In the genomic region with DNA sequence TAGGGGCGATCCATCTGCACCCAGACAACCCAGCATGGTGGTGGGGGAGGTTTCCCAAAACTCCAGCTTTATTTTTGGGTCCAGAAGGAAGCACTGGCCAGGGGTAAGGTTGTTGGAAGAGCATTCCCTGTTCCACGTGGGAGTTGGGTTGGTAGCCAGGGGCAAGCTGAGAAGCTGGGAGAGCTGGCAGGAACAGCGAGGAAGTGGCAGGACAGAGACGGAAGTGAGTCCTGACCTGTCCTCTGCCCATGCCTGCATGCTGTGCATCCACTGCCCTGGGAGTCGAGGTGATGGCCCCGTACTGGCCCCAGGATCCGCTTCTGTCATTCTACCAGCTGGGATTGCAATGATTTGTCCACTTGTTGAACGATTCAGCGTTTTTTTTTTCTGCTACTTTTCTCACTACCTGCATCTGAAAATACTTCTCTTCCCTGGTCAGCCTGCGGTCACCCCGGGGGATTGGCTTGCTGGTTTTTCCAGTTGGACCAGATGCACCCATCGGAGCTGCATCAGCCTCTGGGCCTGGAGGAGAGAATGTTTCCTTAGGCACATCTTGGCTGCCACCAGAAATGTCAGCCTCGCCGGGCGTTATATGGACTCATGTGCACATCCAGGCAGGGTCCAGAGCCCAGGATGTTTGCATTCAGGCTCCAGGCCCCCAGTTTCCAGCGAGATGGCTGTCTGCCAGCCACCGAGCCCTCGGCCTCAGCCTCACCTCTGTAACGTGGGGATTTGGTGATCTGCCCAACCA, we compare ENCODE assay signal across 27 cellular contexts. TPM values are rescaled to one million over a fixed set of nuclear protein-coding genes. Genes with fewer than 3 reads are reported as not detected.
DNase-seq lines count a peak whose midpoint lies in the region; ATAC-seq and TF ChIP-seq lines count a peak whose summit lies in the region.
"Had no signal": no experiment of that assay in that cellular context is flagged by ENCODE, and none has a peak within 500 bp of the region (broad histone marks: within the 10 kb centered on the region; RNA-seq: fewer than 3 reads in every experiment).

No MANE protein-coding gene starts in this region.

- H3K27me3 Mint-ChIP-seq in mesothelial cell of epicardium (ENCODE audit: low read depth), result no peaks in the 10 kb centered on the region

- H3K9me3 ChIP-seq in colonic mucosa, result no peaks in the 10 kb centered on the region
- H3K9me3 ChIP-seq in spleen, result no peaks in the 10 kb centered on the region

- H3K27ac ChIP-seq in 22Rv1 (0 out of 2 replicates have a peak overlapping the region, but pooled peaks have one; percentile 8), colonic mucosa (peak overlapping the region; percentile 12), coronary artery (no peak overlapping the region), spleen (no peak overlapping the region)

- no peak for ATAC-seq in GM21381 (IDR thresholded peaks at IDR 0.05; ENCODE audit: unreplicated experiment)

- H3K36me3 Mint-ChIP-seq in mesothelial cell of epicardium, result no peaks in the 10 kb centered on the region
- H3K36me3 Mint-ChIP-seq: natural killer cell treated with Interleukin-12 subunit alpha and Interleukin-12 subunit beta and Interleukin-15 and Interleukin-18, amount 100 ng/mL, for 72 hours had no signal

- no peak overlapping the region for H3K4me3 ChIP-seq in colonic mucosa
- H3K4me3 ChIP-seq in coronary artery, result no peak overlapping the region
- H3K4me3 ChIP-seq in spleen, result no peak overlapping the region

- TF ChIP-seq POLR2A in spleen (IDR thresholded peaks at IDR 0.05), result no peak

- H3K4me1 Mint-ChIP-seq in mesothelial cell of epicardium, result peaks cover 23% of the 10 kb centered on the region

- intact Hi-C loops in colonic mucosa (cut with DNase I) (no loop called here), spleen (cut with DNase I; ENCODE audit: low total_unique reads) (no loop called here)

- H3K36me3 ChIP-seq in colonic mucosa (no peaks in the 10 kb centered on the region), spleen (no peaks in the 10 kb centered on the region)

- H3K27me3 ChIP-seq in colonic mucosa (no peaks in the 10 kb centered on the region), spleen (replicated peaks in 1 of 7) (peaks cover 0 to 43% (median 0%) of the 10 kb centered on the region in 7 donors)

- DNase-seq in HuH-7.5 (ENCODE audit: low spot score) (peak; percentile 47), colonic mucosa (peak; percentile 75), mesothelial cell of epicardium (ENCODE audit: low spot score in 2 of 2, unreplicated experiment in 2 of 2) (peak in 1 of 2 experiments; percentile 45), HuH-7 (ENCODE audit: low spot score) (no peak), coronary artery (ENCODE audit: low spot score) (no peak), spleen (no peak)
- DNase-seq: ACHN; activated CD4-positive, alpha-beta T cell treated with anti-CD3 and anti-CD28 coated beads, Interleukin-2, amount 50 U/mL, for 1 hour; activated naive CD4-positive, alpha-beta T cell; amygdala; C1 segment of cervical spinal cord; central memory CD4-positive, alpha-beta T cell; effector CD4-positive, alpha-beta T cell; GF-D8; HCEC 1CT; head of caudate nucleus; KBM-7; MV-4-11; NCI-H2029; NCI-H446; SHP77; stimulated activated CD4-positive, alpha-beta T cell treated with anti-CD3 and anti-CD28 coated beads, Interleukin-4, amount 100 ng/mL, for 1 hour; T-helper 1 cell had no signal

- H3K4me1 ChIP-seq in colonic mucosa, result no peaks in the 10 kb centered on the region
- H3K4me1 ChIP-seq in spleen, result no peaks in the 10 kb centered on the region

- TF ChIP-seq CTCF in 22Rv1 (IDR thresholded peaks at IDR 0.05), result no peak
- no peak for TF ChIP-seq CTCF in colonic mucosa (IDR thresholded peaks at IDR 0.05)
- no peak for TF ChIP-seq CTCF in mesothelial cell of epicardium (IDR thresholded peaks at IDR 0.05; ENCODE audit: unreplicated experiment)
- TF ChIP-seq CTCF in coronary artery (IDR thresholded peaks at IDR 0.05), result no peak
- no peak for TF ChIP-seq CTCF in spleen (IDR thresholded peaks at IDR 0.05 in 8 of 11, conservative IDR thresholded peaks at IDR 0.05 in 3 of 11)

- H3K9ac ChIP-seq in colonic mucosa (ENCODE audit: low read depth in 2 of 2, low read length in 2 of 2), result no peak overlapping the region

- H3K4me3 Mint-ChIP-seq in mesothelial cell of epicardium, result peak overlapping the region; percentile 22
- H3K4me3 Mint-ChIP-seq: natural killer cell treated with Interleukin-12 subunit alpha and Interleukin-12 subunit beta and Interleukin-15 and Interleukin-18, amount 100 ng/mL, for 72 hours had no signal

- 73 to 83% (median 79%) methylated on average over 16 to 19 of the region's 19 CpGs for WGBS in spleen, 5 donors

- H3K9me3 Mint-ChIP-seq in mesothelial cell of epicardium, result no peaks in the 10 kb centered on the region
- H3K9me3 Mint-ChIP-seq: natural killer cell treated with Interleukin-12 subunit alpha and Interleukin-12 subunit beta and Interleukin-15 and Interleukin-18, amount 100 ng/mL, for 72 hours had no signal

- peak overlapping the region; percentile 47 for H3K27ac Mint-ChIP-seq in mesothelial cell of epicardium
- H3K27ac Mint-ChIP-seq: natural killer cell treated with Interleukin-12 subunit alpha and Interleukin-12 subunit beta and Interleukin-15 and Interleukin-18, amount 100 ng/mL, for 72 hours had no signal

RNA-seq across cellular contexts. Expression of a gene that starts 28.3 kb away (rescaled TPM):
- total RNA-seq in colonic mucosa (100 to 1,000 TPM; 261 to 408 TPM), mesothelial cell of epicardium (1.3 to 2.6 TPM (median 1.9 TPM) in 3 replicates), spleen (under 1 TPM in 2 of 7 donors, not detected in 5; 0.10 to 0.25 TPM)
- polyA plus RNA-seq in spleen, result under 1 TPM; 0.06 to 0.13 (median 0.07) TPM
- total RNA-seq: natural killer cell treated with Interleukin-12 subunit alpha and Interleukin-12 subunit beta and Interleukin-15 and Interleukin-18, amount 100 ng/mL, for 72 hours had no signal
- polyA plus RNA-seq: fibroblast of lung had no signal

Comparison
In these comparisons a context has a peak if more than half of its experiments do, and no peak if none do; other contexts are left out.
1. H3K27ac ChIP-seq: peak in 22Rv1 (single experiment) and colonic mucosa (single experiment); none in coronary artery (0 of 2) and spleen (0 of 8).
2. DNase-seq: peak in HuH-7.5 (single experiment) and colonic mucosa (single experiment); none in HuH-7 (single experiment), coronary artery (single experiment) and spleen (single experiment).
3. RNA of a gene that starts 28.3 kb away (total RNA-seq): 261 to 408 TPM in colonic mucosa; 1.3 to 2.6 TPM in mesothelial cell of epicardium and 0.10 to 0.25 TPM in spleen; every median in the first group is over 10 times any median in the second.